Comparison of ENCODE assay signal across 1 cellular context in genomic region chr6:41298785-41299498, GRCh38.
TF ChIP-seq lines count a peak whose summit lies in the region.

No MANE protein-coding gene starts in this region.

TF ChIP-seq in SK-N-SH, 30 proteins besides CTCF, POLR2A, EP300 and RAD21 (continued from another document):
- TF ChIP-seq ZBTB33 (IDR thresholded peaks at IDR 0.05; ENCODE audit: borderline replicate concordance, low read depth): no peak
- TF ChIP-seq USF2 (IDR thresholded peaks at IDR 0.05; ENCODE audit: borderline replicate concordance, low read depth, low read length): no peak
